8 cellular contexts compared by ENCODE assay signal in the genomic region with DNA sequence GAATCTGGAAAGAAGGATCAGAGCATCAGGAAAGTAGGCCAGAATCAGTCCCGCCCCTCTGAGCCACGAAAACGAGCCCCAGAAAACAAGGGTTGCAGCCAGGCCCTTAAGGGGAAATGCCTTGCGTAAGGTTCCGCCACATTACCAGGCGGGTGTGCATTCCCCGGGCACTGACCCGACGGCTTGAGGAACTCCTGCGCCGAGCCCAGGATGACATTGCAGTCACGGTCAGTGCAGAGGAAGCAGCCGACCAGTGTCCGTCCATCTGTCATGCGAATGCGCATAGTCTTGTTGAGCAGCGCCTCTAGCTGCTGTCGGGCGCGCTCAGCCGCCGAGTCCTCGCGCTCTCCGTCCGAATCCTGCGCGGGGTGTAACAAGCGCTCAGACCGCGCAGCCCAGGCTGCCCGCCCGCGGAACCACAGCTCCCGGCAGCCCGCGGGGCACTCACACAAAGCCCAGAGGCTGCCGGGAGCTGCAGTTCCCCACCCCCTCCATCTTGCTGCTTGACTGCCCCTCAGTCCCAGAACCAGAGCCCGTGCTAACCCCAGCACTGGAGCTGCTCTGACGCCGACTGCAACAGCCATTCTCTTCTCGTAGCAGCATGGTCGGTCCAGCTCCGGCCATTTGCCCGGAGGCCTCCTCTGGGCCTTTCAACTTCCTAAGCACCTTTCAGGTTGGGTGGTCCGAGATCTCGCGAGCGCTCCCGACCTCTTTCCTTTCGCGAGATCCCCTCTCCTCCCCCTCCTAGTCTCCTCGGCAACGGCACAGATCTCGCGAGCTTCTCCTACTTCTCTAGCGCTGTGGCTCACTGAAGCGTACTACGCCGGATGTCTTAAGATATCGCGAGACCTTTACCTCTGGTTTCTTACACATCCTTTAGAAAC. TPM values are rescaled to one million over a fixed set of nuclear protein-coding genes. Genes with fewer than 3 reads are reported as not detected.
DNase-seq lines count a peak whose midpoint lies in the region; ATAC-seq and TF ChIP-seq lines count a peak whose summit lies in the region.

Gene NAA38 (minus strand): TSS at position 720 of the 884 bp plus-strand sequence. CDS start 96 bp downstream, at position 624.

- H3K4me1 ChIP-seq in BLaER1 treated with 17β-estradiol and CSF1 and Interleukin-3, amounts not matched to agents 10 nM and 100 nM: peaks cover 34 to 51% (median 43%) of the 10 kb centered on the region in 10 experiments

- ATAC-seq in HG03460 (IDR thresholded peaks at IDR 0.05; ENCODE audit: unreplicated experiment): peak; percentile 73
- peak; percentile 83 for ATAC-seq in left lobe of liver

- H3K27ac ChIP-seq in BLaER1 treated with 17β-estradiol and CSF1 and Interleukin-3, amounts not matched to agents 10 nM and 100 nM: peak within 1 kb of the TSS; percentile 80 to 99 (median 96)
- peak within 1 kb of the TSS; percentile 81 to 94 for H3K27ac ChIP-seq in coronary artery

- peaks cover 9 to 37% (median 14%) of the 10 kb centered on the region in 11 experiments; a peak in 20 of 22 replicates for H4K20me1 ChIP-seq in BLaER1 treated with 17β-estradiol and CSF1 and Interleukin-3, amounts not matched to agents 10 nM and 100 nM

- no peaks in the 10 kb centered on the region for H3K9me3 ChIP-seq in BLaER1 treated with 17β-estradiol and CSF1 and Interleukin-3, amounts not matched to agents 10 nM and 100 nM (replicated peaks in 1 of 11)

- no peak for TF ChIP-seq CTCF in coronary artery (IDR thresholded peaks at IDR 0.05)

- H3K4me2 ChIP-seq in BLaER1 treated with 17β-estradiol and CSF1 and Interleukin-3, amounts not matched to agents 10 nM and 100 nM: peak within 1 kb of the TSS; percentile 91 to 100 (median 98)

- DNase-seq in GM19240 (ENCODE audit: insufficient read length, low spot score) (peak; percentile 95), NCI-H524 treated with DMSO at 0.1 percent for 48 hours (lab: John Stamatoyannopoulos, UW) (peak; percentile 67), coronary artery (ENCODE audit: low spot score) (peak; percentile 99), left lobe of liver (ENCODE audit: low spot score) (peak; percentile 96)
- DNase-seq in activated CD4-positive, alpha-beta T cell treated with anti-CD3 and anti-CD28 coated beads for 48 hours: peak; percentile 95
- peak; percentile 91 for DNase-seq in stimulated activated CD4-positive, alpha-beta T cell treated with anti-CD3 and anti-CD28 coated beads, Interleukin-2, amount 100 ng/mL, for 4 hours (ENCODE audit: low read depth)

- H3K27me3 ChIP-seq in BLaER1 treated with 17β-estradiol and CSF1 and Interleukin-3, amounts not matched to agents 10 nM and 100 nM: no peaks in the 10 kb centered on the region

- H3K9ac ChIP-seq in BLaER1 treated with 17β-estradiol and CSF1 and Interleukin-3, amounts not matched to agents 10 nM and 100 nM: peak within 1 kb of the TSS; percentile 87 to 97 (median 94)

- H3K4me3 ChIP-seq in BLaER1 treated with 17β-estradiol and CSF1 and Interleukin-3, amounts not matched to agents 10 nM and 100 nM: peak within 1 kb of the TSS; percentile 57 to 82 (median 73)
- H3K4me3 ChIP-seq in coronary artery: peak within 1 kb of the TSS; percentile 80

- H3K36me3 ChIP-seq in BLaER1 treated with 17β-estradiol and CSF1 and Interleukin-3, amounts not matched to agents 10 nM and 100 nM: peaks cover 33 to 67% (median 59%) of the 10 kb centered on the region in 11 experiments

RNA-seq across cellular contexts. Expression of gene NAA38, which starts in this region (rescaled TPM):
- 33.5 TPM for total RNA-seq in left lobe of liver

Comparison
In these comparisons a context has a peak if more than half of its experiments do, and no peak if none do; other contexts are left out.
1. Peak in every context shown above with its lines: DNase-seq, ATAC-seq, H3K4me3 ChIP-seq and H3K27ac ChIP-seq.